Comparison of ENCODE assay signal across 23 cellular contexts in the genomic region with DNA sequence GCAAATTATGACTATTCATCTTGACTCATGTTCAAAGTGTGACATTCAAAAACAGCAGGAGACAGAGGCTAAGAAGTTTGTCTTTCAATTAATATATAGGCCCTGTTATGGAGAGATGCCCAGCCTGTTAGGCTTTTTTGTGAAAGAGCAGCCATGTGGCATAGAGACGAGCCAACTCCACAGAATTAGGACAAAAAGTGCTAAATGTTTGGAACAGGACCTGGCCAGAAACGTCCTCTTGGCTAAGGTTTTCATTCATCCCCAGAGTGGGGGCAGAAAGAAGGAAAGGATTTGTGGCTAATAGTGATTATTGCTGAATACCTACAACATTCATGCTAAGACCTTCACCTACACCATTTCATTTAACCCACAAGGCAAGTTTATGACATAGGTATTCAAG.
"Had no signal": no experiment of that assay in that cellular context is flagged by ENCODE, and none has a peak within 500 bp of the region (broad histone marks: within the 10 kb centered on the region; RNA-seq: fewer than 3 reads in every experiment).

No MANE protein-coding gene starts in this region.

- H3K4me3 Mint-ChIP-seq: activated naive CD8-positive, alpha-beta T cell treated with anti-CD3 and anti-CD28 coated beads for 36 hours; activated T-cell treated with anti-CD3 and anti-CD28 coated beads, Interleukin-2, amount 50 U/mL, for 4 hours; dendritic cell treated with granulocyte-macrophage colony-stimulating factor and Interleukin-4, amounts not matched to agents 40 ng/mL and 50 ng/mL, for 4 days; immature natural killer cell; mesothelial cell of epicardium; natural killer cell; WTC11 had no signal

- H3K36me3 Mint-ChIP-seq: activated naive CD8-positive, alpha-beta T cell treated with anti-CD3 and anti-CD28 coated beads for 36 hours; immature natural killer cell; mesothelial cell of epicardium; natural killer cell; WTC11 had no signal

- H3K27me3 ChIP-seq: neutrophil, ovary, transverse colon had no signal

- H3K4me1 Mint-ChIP-seq: immature natural killer cell, natural killer cell had no signal

- DNase-seq: activated CD8-positive, alpha-beta memory T cell treated with anti-CD3 and anti-CD28 coated beads, Interleukin-2, amount 50 U/mL, for 4 hours; activated naive CD4-positive, alpha-beta T cell treated with Interleukin-2 at 50 U/mL for 16 hours; activated naive CD8-positive, alpha-beta T cell treated with anti-CD3 and anti-CD28 coated beads for 36 hours; activated T-cell treated with anti-CD3 and anti-CD28 coated beads, Interleukin-2, amount 50 U/mL, for 4 hours; effector CD8-positive, alpha-beta T cell; erythroblast; foreskin fibroblast; immature natural killer cell; natural killer cell; ovary; psoas muscle; right cardiac atrium; stimulated activated CD4-positive, alpha-beta T cell treated with anti-CD3 and anti-CD28 coated beads, Interleukin-12 subunit alpha, Interleukin-12 subunit beta, amount 100 ng/mL, for 4 hours; stimulated activated CD4-positive, alpha-beta T cell treated with anti-CD3 and anti-CD28 coated beads, Interleukin-4, amount 100 ng/mL, for 4 hours; stimulated activated naive CD8-positive, alpha-beta T cell treated with anti-CD3 and anti-CD28 coated beads, Interleukin-15, Interleukin-2, amounts not matched to agents 100 U/mL and 50 U/mL, for 24 hours; T-helper 9 cell; transverse colon had no signal

- ATAC-seq: activated T-cell treated with anti-CD3 and anti-CD28 coated beads, Interleukin-2, amount 50 U/mL, for 4 hours; left lobe of liver; natural killer cell; stimulated activated naive CD8-positive, alpha-beta T cell treated with anti-CD3 and anti-CD28 coated beads, Interleukin-15, Interleukin-2, amounts not matched to agents 100 U/mL and 50 U/mL, for 24 hours had no signal

- H3K27ac Mint-ChIP-seq: activated naive CD8-positive, alpha-beta T cell treated with anti-CD3 and anti-CD28 coated beads for 36 hours; activated T-helper 2 cell treated with anti-CD3 and anti-CD28 coated beads, Interferon-gamma antibody, Interleukin-2, Interleukin-4, amounts not matched to agents 10 μg/mL and 5 μg/mL and 100 μg/mL, durations not matched to agents 14 hours and 24 hours and 36 hours; dendritic cell treated with granulocyte-macrophage colony-stimulating factor and Interleukin-4, amounts not matched to agents 40 ng/mL and 50 ng/mL, for 4 days; immature natural killer cell; mesothelial cell of epicardium; natural killer cell; WTC11 had no signal

- H3K9me3 Mint-ChIP-seq: activated naive CD8-positive, alpha-beta T cell treated with anti-CD3 and anti-CD28 coated beads for 36 hours; activated T-cell treated with anti-CD3 and anti-CD28 coated beads, Interleukin-2, amount 50 U/mL, for 4 hours; activated T-helper 2 cell treated with anti-CD3 and anti-CD28 coated beads, Interferon-gamma antibody, Interleukin-2, Interleukin-4, amounts not matched to agents 10 μg/mL and 5 μg/mL and 100 μg/mL, durations not matched to agents 14 hours and 24 hours and 36 hours; dendritic cell treated with granulocyte-macrophage colony-stimulating factor and Interleukin-4, amounts not matched to agents 40 ng/mL and 50 ng/mL, for 4 days; immature natural killer cell; mesothelial cell of epicardium; natural killer cell; WTC11 had no signal

- H3K36me3 ChIP-seq: neutrophil, ovary, transverse colon had no signal

- H3K4me1 ChIP-seq: psoas muscle had no signal

- H3K9me3 ChIP-seq: neutrophil, ovary, psoas muscle, transverse colon had no signal

- H3K4me3 ChIP-seq: ovary, psoas muscle, transverse colon had no signal

- H3K27ac ChIP-seq: neutrophil, ovary, psoas muscle, transverse colon had no signal
